ENCODE assay signal across 1 cellular context in genomic region chr19:34269489-34269888, GRCh38.
TF ChIP-seq lines count a peak whose summit lies in the region.

No MANE protein-coding gene starts in this region.

TF ChIP-seq in HepG2, 621 proteins besides CTCF, POLR2A, EP300 and RAD21 (continued from another document):
- TF ChIP-seq GLMP (CRISPR knock-in tag; IDR thresholded peaks at IDR 0.05; ENCODE audit: borderline replicate concordance) (no peak), MAFG (CRISPR knock-in tag; IDR thresholded peaks at IDR 0.05) (no peak), MBNL3 (CRISPR knock-in tag; conservative IDR thresholded peaks at IDR 0.05) (no peak), EEA1 (CRISPR knock-in tag; IDR thresholded peaks at IDR 0.05; ENCODE audit: borderline replicate concordance) (no peak), MIER3 (CRISPR knock-in tag; IDR thresholded peaks at IDR 0.05; ENCODE audit: borderline replicate concordance) (no peak), ZSCAN20 (CRISPR knock-in tag; IDR thresholded peaks at IDR 0.05; ENCODE audit: borderline replicate concordance) (no peak), ZBTB10 (CRISPR knock-in tag; IDR thresholded peaks at IDR 0.05; ENCODE audit: borderline replicate concordance) (no peak), THRA (CRISPR knock-in tag; IDR thresholded peaks at IDR 0.05; ENCODE audit: borderline replicate concordance) (no peak), ZBTB7B (CRISPR knock-in tag; IDR thresholded peaks at IDR 0.05) (no peak), ZNF710 (CRISPR knock-in tag; IDR thresholded peaks at IDR 0.05; ENCODE audit: borderline replicate concordance) (no peak)
